9 cellular contexts compared by ENCODE assay signal in the genomic region with DNA sequence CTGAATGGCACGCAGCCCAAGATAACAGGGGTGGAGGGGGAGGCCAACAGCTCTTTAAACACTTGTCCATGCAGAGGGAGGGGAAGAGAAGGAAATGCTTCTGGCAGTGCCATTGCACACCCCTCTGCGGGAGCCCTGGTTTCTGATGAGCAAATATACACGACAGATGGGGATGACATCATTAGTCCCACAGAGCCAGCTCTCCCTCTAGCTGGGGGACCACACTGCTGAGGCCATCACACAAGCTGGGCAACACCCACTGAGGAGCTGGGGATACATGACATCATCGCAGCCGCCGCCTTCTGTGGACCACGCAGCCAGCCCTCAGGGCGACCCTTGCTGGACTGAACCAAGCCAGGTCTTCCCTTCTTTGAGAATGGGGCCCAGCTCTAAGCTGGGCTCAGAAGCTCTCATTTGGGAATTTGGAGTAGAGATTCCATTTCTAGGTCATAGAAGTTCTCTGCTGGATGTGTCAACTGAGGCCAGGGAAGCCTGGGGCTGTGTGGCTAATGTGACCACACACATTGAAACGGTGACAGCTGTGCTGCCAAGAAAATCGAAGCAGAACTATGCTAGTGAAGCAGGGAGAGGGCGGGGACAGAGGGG.
A peak's percentile ranks its signal among the peaks of the same experiment; 100 is the strongest.
DNase-seq lines count a peak whose midpoint lies in the region; ATAC-seq and TF ChIP-seq lines count a peak whose summit lies in the region.
"Had no signal": no experiment of that assay in that cellular context is flagged by ENCODE, and none has a peak within 500 bp of the region (broad histone marks: within the 10 kb centered on the region; RNA-seq: fewer than 3 reads in every experiment).

No MANE protein-coding gene starts in this region.

- H3K36me3 ChIP-seq in heart left ventricle, result peaks cover 0 to 94% (median 88%) of the 10 kb centered on the region in 9 donors

- intact Hi-C loops in heart left ventricle (cut with DNase I), result loop anchor here in 2 of 10 donors (5.0 to 10.0 kb wide), 2 partner anchors 48 to 110 kb away; no protein-coding TSS in a partner anchor

- H3K4me1 ChIP-seq in heart left ventricle, result peaks cover 11 to 69% (median 32%) of the 10 kb centered on the region in 12 donors

- H3K27me3 Mint-ChIP-seq in T-helper 1 cell treated with Interleukin-12 subunit alpha and Interleukin-12 subunit beta and Interleukin-4 antibody, amounts not matched to agents 30 μg/mL and 1 μg/mL, for 36 hours (ENCODE audit: low read depth), result no peaks in the 10 kb centered on the region
- no peaks in the 10 kb centered on the region for H3K27me3 Mint-ChIP-seq in stimulated activated memory B cell treated with anti-CD40 and anti-IgM and Interleukin-4, amounts not matched to agents 10 μg/mL and 1 μg/mL and 100 μg/mL, for 72 hours

- ATAC-seq in heart left ventricle, result peak; percentile 68 to 80 (median 74)
- ATAC-seq in stimulated activated memory B cell treated with anti-CD40 and anti-IgM and Interleukin-4, amounts not matched to agents 10 μg/mL and 1 μg/mL and 100 μg/mL, for 72 hours, result no peak
- no peak for ATAC-seq in HG03108 (IDR thresholded peaks at IDR 0.05; ENCODE audit: unreplicated experiment)

- H3K4me3 ChIP-seq in heart left ventricle, result no peak overlapping the region

- peak overlapping the region; percentile 59 for H3K27ac Mint-ChIP-seq in T-helper 1 cell treated with Interleukin-12 subunit alpha and Interleukin-12 subunit beta and Interleukin-4 antibody, amounts not matched to agents 30 μg/mL and 1 μg/mL, for 36 hours
- peak overlapping the region; percentile 99 for H3K27ac Mint-ChIP-seq in stimulated activated memory B cell treated with anti-CD40 and anti-IgM and Interleukin-4, amounts not matched to agents 10 μg/mL and 1 μg/mL and 100 μg/mL, for 72 hours

- H3K4me1 Mint-ChIP-seq in T-helper 1 cell treated with Interleukin-12 subunit alpha and Interleukin-12 subunit beta and Interleukin-4 antibody, amounts not matched to agents 30 μg/mL and 1 μg/mL, for 36 hours (ENCODE audit: low read depth), result peaks cover 33% of the 10 kb centered on the region
- peaks cover 78% of the 10 kb centered on the region for H3K4me1 Mint-ChIP-seq in stimulated activated memory B cell treated with anti-CD40 and anti-IgM and Interleukin-4, amounts not matched to agents 10 μg/mL and 1 μg/mL and 100 μg/mL, for 72 hours

- CTCF ChIA-PET in RWPE1 (lab: Yijun Ruan, JAX), result interaction anchor here (0.6 to 1.3 kb wide), 4 partner anchors 33 to 411 kb away, joined by 3 to 6 read pairs (median 4); no protein-coding TSS in a partner anchor

- TF ChIP-seq CTCF in RWPE1 (conservative IDR thresholded peaks at IDR 0.05; ENCODE audit: low read depth) (no peak), heart left ventricle (IDR thresholded peaks at IDR 0.05) (no peak)

- peak overlapping the region; percentile 29 for H3K27ac ChIP-seq in RWPE1
- H3K27ac ChIP-seq in heart left ventricle, result peak overlapping the region in 11 of 12 donors; percentile 48 to 84 (median 68)

- DNase-seq in T-helper 1 cell (no peak), RWPE1 (ENCODE audit: low spot score) (no peak), heart left ventricle (peak in 4 of 5 donors; percentile 59 to 83 (median 66)), activated gamma-delta T cell (lab: John Stamatoyannopoulos, UW) (no peak)
- DNase-seq in activated CD4-positive, alpha-beta T cell treated with anti-CD3 and anti-CD28 coated beads, Interleukin-2, amount 50 U/mL, for 48 hours, result no peak
- DNase-seq: activated T-cell treated with anti-CD3 and anti-CD28 coated beads, Interleukin-2, amount 50 U/mL, for 1 hour had no signal

- H3K27me3 ChIP-seq in heart left ventricle, result no peaks in the 10 kb centered on the region

- no peaks in the 10 kb centered on the region for H3K9me3 Mint-ChIP-seq in T-helper 1 cell treated with Interleukin-12 subunit alpha and Interleukin-12 subunit beta and Interleukin-4 antibody, amounts not matched to agents 30 μg/mL and 1 μg/mL, for 36 hours
- H3K9me3 Mint-ChIP-seq in stimulated activated memory B cell treated with anti-CD40 and anti-IgM and Interleukin-4, amounts not matched to agents 10 μg/mL and 1 μg/mL and 100 μg/mL, for 72 hours, result no peaks in the 10 kb centered on the region

- H3K4me3 Mint-ChIP-seq in T-helper 1 cell treated with Interleukin-12 subunit alpha and Interleukin-12 subunit beta and Interleukin-4 antibody, amounts not matched to agents 30 μg/mL and 1 μg/mL, for 36 hours, result no peak overlapping the region
- H3K4me3 Mint-ChIP-seq in stimulated activated memory B cell treated with anti-CD40 and anti-IgM and Interleukin-4, amounts not matched to agents 10 μg/mL and 1 μg/mL and 100 μg/mL, for 72 hours, result peak overlapping the region; percentile 29

- no peaks in the 10 kb centered on the region for H3K9me3 ChIP-seq in heart left ventricle

- H3K36me3 Mint-ChIP-seq in T-helper 1 cell treated with Interleukin-12 subunit alpha and Interleukin-12 subunit beta and Interleukin-4 antibody, amounts not matched to agents 30 μg/mL and 1 μg/mL, for 36 hours (ENCODE audit: low read depth), result peaks cover 48% of the 10 kb centered on the region
- H3K36me3 Mint-ChIP-seq in stimulated activated memory B cell treated with anti-CD40 and anti-IgM and Interleukin-4, amounts not matched to agents 10 μg/mL and 1 μg/mL and 100 μg/mL, for 72 hours, result peaks cover 80% of the 10 kb centered on the region

- POLR2A ChIA-PET in RWPE1 (lab: Yijun Ruan, JAX; ENCODE audit: low non-redundant PET), result no interaction called here

- 25 to 36% (median 36%) methylated on average over 7 to 11 of the region's 11 CpGs for WGBS in heart left ventricle, 4 donors

- no peak for TF ChIP-seq POLR2A in heart left ventricle (IDR thresholded peaks at IDR 0.05)

Comparison
In these comparisons a context has a peak if more than half of its experiments do, and no peak if none do; other contexts are left out.
1. DNase-seq: peak in heart left ventricle (4 of 5); none in T-helper 1 cell (0 of 5), RWPE1 (single experiment), activated CD4-positive, alpha-beta T cell treated with anti-CD3 and anti-CD28 coated beads, Interleukin-2, amount 50 U/mL, for 48 hours (0 of 2) and activated gamma-delta T cell (single experiment).
2. ATAC-seq: peak in heart left ventricle (4 of 4); none in stimulated activated memory B cell treated with anti-CD40 and anti-IgM and Interleukin-4, amounts not matched to agents 10 μg/mL and 1 μg/mL and 100 μg/mL, for 72 hours (single experiment) and HG03108 (single experiment).